Comparison of ENCODE assay signal across 13 cellular contexts in genomic region chr11:119590651-119591308, GRCh38.
DNase-seq lines count a peak whose midpoint lies in the region; ATAC-seq, FAIRE-seq and TF ChIP-seq lines count a peak whose summit lies in the region.
"Had no signal": no experiment of that assay in that cellular context is flagged by ENCODE, and none has a peak within 500 bp of the region (broad histone marks: within the 10 kb centered on the region; RNA-seq: fewer than 3 reads in every experiment).

No MANE protein-coding gene starts in this region.

- H3K9me1 ChIP-seq in K562 (ENCODE audit: control insufficient read depth, insufficient read depth, low read length) = no peaks in the 10 kb centered on the region

- intact Hi-C loops in K562 (cut with micrococcal nuclease) = no loop called here
- intact Hi-C loops in posterior vena cava (cut with DNase I) = no loop called here

- WGBS in K562 (ENCODE audit: insufficient coverage, low coverage, missing lambda C conversion rate) = 21% methylated on average over 3 of the region's 3 CpGs

- peaks cover 5% of the 10 kb centered on the region; the same call in 1 of the 2 replicates for H3K27me3 ChIP-seq in HUES6 (ENCODE audit: control insufficient read depth, insufficient read depth, low read length)
- no peaks in the 10 kb centered on the region for H3K27me3 ChIP-seq in K562 (ENCODE audit: control insufficient read depth in 2 of 2, insufficient read depth in 2 of 2, low read length in 2 of 2)

- CTCF ChIA-PET in K562 (lab: Yijun Ruan, JAX; ENCODE audit: low intra/inter-chr PET ratio) = no interaction called here

- in situ Hi-C loops in K562 (cut with MboI) = no loop called here

- no peak for TF ChIP-seq POLR2A in K562 (conservative IDR thresholded peaks at IDR 0.05)

- no peak for TF ChIP-seq RAD21 in K562 (CRISPR knock-in tag; conservative IDR thresholded peaks at IDR 0.05 in 1 of 2, IDR thresholded peaks at IDR 0.05 in 1 of 2)

- no peaks in the 10 kb centered on the region for H3K36me3 ChIP-seq in HUES6 (ENCODE audit: control insufficient read depth, insufficient read depth, low read length)
- H3K36me3 ChIP-seq in K562 (ENCODE audit: control insufficient read depth, insufficient read depth, low read length) = no peaks in the 10 kb centered on the region
- H3K36me3 ChIP-seq: gastrocnemius medialis, spleen had no signal

- TF ChIP-seq CTCF in K562 (IDR thresholded peaks at IDR 0.05 in 2 of 3, conservative IDR thresholded peaks at IDR 0.05 in 1 of 3; ENCODE audit: insufficient read depth in 2 of 3, low read depth in 1 of 3, low read length in 3 of 3) = no peak

- H3K9me3 ChIP-seq in HUES6 (ENCODE audit: control insufficient read depth, insufficient read depth, low read depth, low read length) (peaks cover 12% of the 10 kb centered on the region), K562 (replicated peaks; ENCODE audit: control insufficient read depth, insufficient read depth, low read depth, low read length) (no peaks in the 10 kb centered on the region)
- H3K9me3 ChIP-seq: gastrocnemius medialis had no signal

- no TSS peak for BruUV-seq in K562 (replicated peaks; lab: Mats Ljungman, UMichigan)

- POLR2A ChIA-PET in K562 (lab: Yijun Ruan, JAX) = interaction anchor here (1.4 kb wide), 1 partner anchor 17 kb away, joined by 4 read pairs; no protein-coding TSS in a partner anchor

- H3K4me1 ChIP-seq in HUES6 (ENCODE audit: control insufficient read depth, insufficient read depth, low read length) (peaks cover 29% of the 10 kb centered on the region), K562 (replicated peaks in 1 of 2; ENCODE audit: control insufficient read depth in 2 of 2, insufficient read depth in 2 of 2, low read length in 2 of 2) (peaks cover 12 to 27% of the 10 kb centered on the region in 2 experiments; a peak in 4 of 5 replicates)
- H3K4me1 ChIP-seq: gastrocnemius medialis, spleen had no signal

- H3K79me2 ChIP-seq in K562 (ENCODE audit: control insufficient read depth, insufficient read depth, low read length) = no peaks in the 10 kb centered on the region

- no peak for FAIRE-seq in K562 (lab: Jason Lieb, UNC)

- DNase-seq in EL = peak; percentile 21
- peak in 2 of 4 experiments; percentile 24 to 25 for DNase-seq in K562 (ENCODE audit: extremely low read depth in 1 of 4, low spot score in 3 of 4)
- DNase-seq in kidney tubule cell (ENCODE audit: low spot score) = peak; percentile 99
- no peak for DNase-seq in OCI-M2 (lab: John Stamatoyannopoulos, UW; ENCODE audit: unreplicated experiment)
- DNase-seq in posterior vena cava (ENCODE audit: low spot score) = no peak
- no peak for DNase-seq in NCI-H146 treated with DMSO at 0.1 percent for 48 hours (lab: John Stamatoyannopoulos, UW; ENCODE audit: unreplicated experiment)
- DNase-seq: CD4-positive, alpha-beta memory T cell; gastrocnemius medialis; NCI-H1048; SHP77; spleen had no signal

- no peaks in the 10 kb centered on the region for H4K20me1 ChIP-seq in K562 (replicated peaks; ENCODE audit: control insufficient read depth, insufficient read depth, low read length)

- peak overlapping the region; percentile 31 for H3K4me3 ChIP-seq in HUES6 (ENCODE audit: low read depth, low read length)
- H3K4me3 ChIP-seq in K562 = no peak overlapping the region
- H3K4me3 ChIP-seq: gastrocnemius medialis, spleen had no signal

- H3K9ac ChIP-seq in HUES6 (ENCODE audit: low read length) = peak overlapping the region; percentile 43
- no peak overlapping the region for H3K9ac ChIP-seq in K562 (ENCODE audit: insufficient read depth in 1 of 2, low read depth in 2 of 2, low read length in 2 of 2)

- H3K4me2 ChIP-seq in K562 (ENCODE audit: insufficient read depth, low read length) = no peak overlapping the region

- peak overlapping the region; percentile 78 for H3K27ac ChIP-seq in HUES6 (ENCODE audit: low read depth, low read length)
- peak overlapping the region; percentile 43; the same call in 1 of the 3 replicates for H3K27ac ChIP-seq in K562 (ENCODE audit: extremely low read depth, low read depth, low read length)
- H3K27ac ChIP-seq: gastrocnemius medialis, spleen had no signal

- peak overlapping the region; percentile 26; the same call in 1 of the 2 replicates for H2AFZ ChIP-seq in K562 (ENCODE audit: low read depth, low read length)

- no peak for ATAC-seq in K562
- ATAC-seq in GM19351 (IDR thresholded peaks at IDR 0.05; ENCODE audit: unreplicated experiment) = no peak
- ATAC-seq: gastrocnemius medialis had no signal

- no peak for TF ChIP-seq EP300 in K562 (IDR thresholded peaks at IDR 0.05; ENCODE audit: low read length)

TF ChIP-seq in K562, 482 proteins besides CTCF, POLR2A, EP300 and RAD21 (continues in another document):
- TF ChIP-seq THAP7 (CRISPR knock-in tag; IDR thresholded peaks at IDR 0.05) = no peak
- no peak for TF ChIP-seq HNRNPL (IDR thresholded peaks at IDR 0.05; ENCODE audit: low read depth, low read length)
- TF ChIP-seq TRIM28 (IDR thresholded peaks at IDR 0.05) = no peak
- TF ChIP-seq SFPQ (IDR thresholded peaks at IDR 0.05; ENCODE audit: low read depth, low read length) = no peak
- no peak for TF ChIP-seq ZSCAN29 (IDR thresholded peaks at IDR 0.05)
- TF ChIP-seq ZBTB9 (CRISPR knock-in tag; IDR thresholded peaks at IDR 0.05) = no peak
- TF ChIP-seq RBM25 (IDR thresholded peaks at IDR 0.05; ENCODE audit: low read depth, low read length, severe bottlenecking) = no peak
- no peak for TF ChIP-seq ZNF436 (CRISPR knock-in tag; IDR thresholded peaks at IDR 0.05)
- no peak for TF ChIP-seq GTF2A2 (tag; IDR thresholded peaks at IDR 0.05)
- TF ChIP-seq VEZF1 (CRISPR knock-in tag; IDR thresholded peaks at IDR 0.05) = no peak
- TF ChIP-seq RBM17 (IDR thresholded peaks at IDR 0.05; ENCODE audit: borderline replicate concordance, low read depth, low read length) = no peak
- peak; percentile 47; the same call in 1 of the 2 replicates for TF ChIP-seq SOX6 (IDR thresholded peaks at IDR 0.05)
- TF ChIP-seq USF2 (CRISPR knock-in tag; IDR thresholded peaks at IDR 0.05) = peak; percentile 54; the same call in 1 of the 2 replicates
- no peak for TF ChIP-seq ZFPM2 (CRISPR knock-in tag; IDR thresholded peaks at IDR 0.05)
- no peak for TF ChIP-seq HNRNPLL (IDR thresholded peaks at IDR 0.05; ENCODE audit: low read depth, low read length, poor library complexity, severe bottlenecking)

Comparison
In these comparisons a context has a peak if more than half of its experiments do, and no peak if none do; other contexts are left out.
1. DNase-seq: peak in EL (single experiment) and kidney tubule cell (single experiment); none in OCI-M2 (single experiment), posterior vena cava (single experiment) and NCI-H146 treated with DMSO at 0.1 percent for 48 hours (single experiment).